Comparison of ENCODE assay signal across 11 cellular contexts in genomic region chr10:110511734-110512449, GRCh38. TPM values are rescaled to one million over a fixed set of nuclear protein-coding genes. Genes with fewer than 3 reads are reported as not detected.
DNase-seq lines count a peak whose midpoint lies in the region; ATAC-seq and TF ChIP-seq lines count a peak whose summit lies in the region.
"Had no signal": no experiment of that assay in that cellular context is flagged by ENCODE, and none has a peak within 500 bp of the region (broad histone marks: within the 10 kb centered on the region; RNA-seq: fewer than 3 reads in every experiment).

No MANE protein-coding gene starts in this region.

- H3K9ac ChIP-seq in trophoblast cell (ENCODE audit: low read length): no peak overlapping the region
- H3K9ac ChIP-seq: BLaER1 had no signal

- H2BK120ac ChIP-seq in trophoblast cell (ENCODE audit: insufficient read depth, low read length, poor library complexity): no peak overlapping the region

- intact Hi-C loops in natural killer cell (cut with micrococcal nuclease): no loop called here
- intact Hi-C loops in upper lobe of right lung (cut with DNase I): no loop called here
- intact Hi-C loops in thyroid gland (cut with DNase I): no loop called here

- H2BK5ac ChIP-seq in trophoblast cell (ENCODE audit: low read depth, low read length, poor library complexity): no peak overlapping the region

- peak overlapping the region; percentile 28 for H3K4me3 Mint-ChIP-seq in natural killer cell treated with Interleukin-12 subunit alpha and Interleukin-12 subunit beta and Interleukin-15 and Interleukin-18, amount 100 ng/mL, for 72 hours
- no peak overlapping the region for H3K4me3 Mint-ChIP-seq in natural killer cell
- H3K4me3 Mint-ChIP-seq in activated naive CD8-positive, alpha-beta T cell: peak overlapping the region; percentile 13
- H3K4me3 Mint-ChIP-seq: T-cell had no signal

- peaks cover 29% of the 10 kb centered on the region for H3K36me3 ChIP-seq in upper lobe of right lung
- peaks cover 20 to 48% of the 10 kb centered on the region in 2 experiments for H3K36me3 ChIP-seq in trophoblast cell (ENCODE audit: control insufficient read depth in 1 of 2, insufficient read depth in 2 of 2, low read length in 2 of 2)
- H3K36me3 ChIP-seq in thyroid gland: peaks cover 16 to 19% of the 10 kb centered on the region in 2 donors
- H3K36me3 ChIP-seq: BLaER1 had no signal

- H3K4ac ChIP-seq in trophoblast cell (ENCODE audit: low read depth, low read length): no peak overlapping the region

- no peaks in the 10 kb centered on the region for H3K27me3 Mint-ChIP-seq in natural killer cell treated with Interleukin-12 subunit alpha and Interleukin-12 subunit beta and Interleukin-15 and Interleukin-18, amount 100 ng/mL, for 72 hours
- H3K27me3 Mint-ChIP-seq in natural killer cell (ENCODE audit: low read depth in 2 of 2): no peaks in the 10 kb centered on the region
- no peaks in the 10 kb centered on the region for H3K27me3 Mint-ChIP-seq in activated naive CD8-positive, alpha-beta T cell
- H3K27me3 Mint-ChIP-seq: T-cell had no signal

- H3K9me3 ChIP-seq in upper lobe of right lung (no peaks in the 10 kb centered on the region), trophoblast cell (ENCODE audit: insufficient read depth, low read depth, low read length) (peaks cover 5% of the 10 kb centered on the region), thyroid gland (no peaks in the 10 kb centered on the region)

- no peak overlapping the region for H4K8ac ChIP-seq in trophoblast cell (ENCODE audit: low read depth, low read length)

- H3K27ac Mint-ChIP-seq in natural killer cell treated with Interleukin-12 subunit alpha and Interleukin-12 subunit beta and Interleukin-15 and Interleukin-18, amount 100 ng/mL, for 72 hours: peak overlapping the region; percentile 63 to 98
- no peak overlapping the region for H3K27ac Mint-ChIP-seq in natural killer cell
- peak overlapping the region; percentile 88 for H3K27ac Mint-ChIP-seq in activated naive CD8-positive, alpha-beta T cell

- H3K79me2 ChIP-seq in trophoblast cell (ENCODE audit: control insufficient read depth, insufficient read depth, low read length, poor library complexity): no peaks in the 10 kb centered on the region

- H3K23ac ChIP-seq in trophoblast cell (ENCODE audit: low read length): no peak overlapping the region

- no peak overlapping the region for H3K4me2 ChIP-seq in trophoblast cell (ENCODE audit: low read length)
- H3K4me2 ChIP-seq: BLaER1 had no signal

- H3K4me3 ChIP-seq in fibroblast of pulmonary artery (replicated peaks; ENCODE audit: low read depth, low read length) (no peak overlapping the region), upper lobe of right lung (no peak overlapping the region), trophoblast cell (ENCODE audit: low read depth, low read length) (no peak overlapping the region), thyroid gland (replicated peaks in 1 of 3) (no peak overlapping the region)
- H3K4me3 ChIP-seq: BLaER1 had no signal

- WGBS in trophoblast cell (ENCODE audit: extremely low coverage, insufficient coverage, insufficient read length): no CpG with 5 or more reads among the region's 6 CpGs
- WGBS in thyroid gland, 2 donors: 64 to 71% methylated on average over 6 of the region's 6 CpGs

- H3K27me3 ChIP-seq in upper lobe of right lung: no peaks in the 10 kb centered on the region
- H3K27me3 ChIP-seq in trophoblast cell (ENCODE audit: insufficient read depth, low read length): no peaks in the 10 kb centered on the region
- no peaks in the 10 kb centered on the region for H3K27me3 ChIP-seq in thyroid gland
- H3K27me3 ChIP-seq: BLaER1 had no signal

- peaks cover 78 to 80% of the 10 kb centered on the region in 2 donors for H3K4me1 Mint-ChIP-seq in natural killer cell treated with Interleukin-12 subunit alpha and Interleukin-12 subunit beta and Interleukin-15 and Interleukin-18, amount 100 ng/mL, for 72 hours (ENCODE audit: low read depth in 2 of 2)
- H3K4me1 Mint-ChIP-seq in natural killer cell: peaks cover 7 to 18% of the 10 kb centered on the region in 2 donors
- H3K4me1 Mint-ChIP-seq in activated naive CD8-positive, alpha-beta T cell (ENCODE audit: low read depth): peaks cover 40% of the 10 kb centered on the region

- H3K36me3 Mint-ChIP-seq in natural killer cell treated with Interleukin-12 subunit alpha and Interleukin-12 subunit beta and Interleukin-15 and Interleukin-18, amount 100 ng/mL, for 72 hours: peaks cover 67% of the 10 kb centered on the region
- H3K36me3 Mint-ChIP-seq in natural killer cell: peaks cover 15% of the 10 kb centered on the region
- peaks cover 38% of the 10 kb centered on the region for H3K36me3 Mint-ChIP-seq in activated naive CD8-positive, alpha-beta T cell

- H4K91ac ChIP-seq in trophoblast cell (ENCODE audit: low read depth, low read length): no peak overlapping the region

- H3K14ac ChIP-seq in trophoblast cell (ENCODE audit: low read length): no peak overlapping the region

- H3K4me1 ChIP-seq in upper lobe of right lung (peaks cover 15% of the 10 kb centered on the region), trophoblast cell (ENCODE audit: control insufficient read depth in 1 of 2, insufficient read depth in 2 of 2, low read length in 2 of 2) (peaks cover 3% of the 10 kb centered on the region in 2 experiments), thyroid gland (peaks cover 0 to 4% of the 10 kb centered on the region in 2 donors)
- H3K4me1 ChIP-seq: BLaER1 had no signal

- no peak for ATAC-seq in natural killer cell treated with Interleukin-12 subunit alpha and Interleukin-12 subunit beta and Interleukin-15 and Interleukin-18, amount 100 ng/mL, for 72 hours
- no peak for ATAC-seq in natural killer cell
- peak; percentile 14 for ATAC-seq in upper lobe of right lung

- TF ChIP-seq CTCF in natural killer cell (IDR thresholded peaks at IDR 0.05) (no peak), fibroblast of pulmonary artery (IDR thresholded peaks at IDR 0.05; ENCODE audit: low read length, missing control alignments) (no peak), upper lobe of right lung (IDR thresholded peaks at IDR 0.05) (no peak), thyroid gland (IDR thresholded peaks at IDR 0.05) (no peak), GM20000 (IDR thresholded peaks at IDR 0.05; ENCODE audit: extremely low read depth, missing control alignments) (no peak)

- no peak overlapping the region for H2BK12ac ChIP-seq in trophoblast cell (ENCODE audit: low read length)

- H2AFZ ChIP-seq in trophoblast cell (ENCODE audit: insufficient read depth, low read length, poor library complexity): no peak overlapping the region

- no peak overlapping the region for H2AK5ac ChIP-seq in trophoblast cell (ENCODE audit: low read length)

- no peak for TF ChIP-seq POLR2A in thyroid gland (IDR thresholded peaks at IDR 0.05)

- no peaks in the 10 kb centered on the region for H3K79me1 ChIP-seq in trophoblast cell (ENCODE audit: low read length)

- no peak overlapping the region for H3K18ac ChIP-seq in trophoblast cell (ENCODE audit: low read length)

- no peaks in the 10 kb centered on the region for H3K9me3 Mint-ChIP-seq in natural killer cell treated with Interleukin-12 subunit alpha and Interleukin-12 subunit beta and Interleukin-15 and Interleukin-18, amount 100 ng/mL, for 72 hours
- no peaks in the 10 kb centered on the region for H3K9me3 Mint-ChIP-seq in natural killer cell
- peaks cover 4% of the 10 kb centered on the region for H3K9me3 Mint-ChIP-seq in activated naive CD8-positive, alpha-beta T cell (ENCODE audit: low read depth)

- no peak overlapping the region for H4K12ac ChIP-seq in trophoblast cell (ENCODE audit: low read depth, low read length)

- DNase-seq in natural killer cell treated with Interleukin-12 subunit alpha and Interleukin-12 subunit beta and Interleukin-15 and Interleukin-18, amount 100 ng/mL, for 72 hours (ENCODE audit: low spot score): no peak
- DNase-seq in natural killer cell (no peak), fibroblast of pulmonary artery (ENCODE audit: low read depth) (peak; percentile 80), upper lobe of right lung (no peak), trophoblast cell (no peak), thyroid gland (no peak), GM20000 (ENCODE audit: low spot score) (no peak)
- DNase-seq: activated gamma-delta T cell, T-cell had no signal

- H3K27ac ChIP-seq in upper lobe of right lung (no peak overlapping the region), trophoblast cell (ENCODE audit: low read depth, low read length) (no peak overlapping the region), thyroid gland (no peak overlapping the region)
- H3K27ac ChIP-seq: BLaER1 had no signal

RNA-seq across cellular contexts. Expression of gene DUSP5, which starts 14.2 kb away (rescaled TPM):
- 100 to 1,000 TPM; 159 to 311 TPM for total RNA-seq in natural killer cell treated with Interleukin-12 subunit alpha and Interleukin-12 subunit beta and Interleukin-15 and Interleukin-18, amount 100 ng/mL, for 72 hours
- total RNA-seq in natural killer cell (10 to 100 TPM; 56.3 to 98.9 (median 69.6) TPM), upper lobe of right lung (24.0 TPM), thyroid gland (10 to 100 TPM in 1 of 4 donors, 1 to 10 TPM in 3; 2.1 to 14.2 (median 7.1) TPM)
- 157 and 165 TPM in 2 replicates for polyA plus RNA-seq in trophoblast cell (2013)

RNA-seq across cellular contexts. Expression of gene SMC3, which starts 55.6 kb away (rescaled TPM):
- 10 to 100 TPM; 55.2 to 56.6 TPM for total RNA-seq in natural killer cell treated with Interleukin-12 subunit alpha and Interleukin-12 subunit beta and Interleukin-15 and Interleukin-18, amount 100 ng/mL, for 72 hours
- total RNA-seq in natural killer cell (10 to 100 TPM; 36.6 to 38.5 (median 37.8) TPM), upper lobe of right lung (29.8 TPM), thyroid gland (10 to 100 TPM; 28.5 to 38.2 (median 30.8) TPM)
- polyA plus RNA-seq in trophoblast cell (2013): 24.5 and 26.8 TPM in 2 replicates

Comparison
In these comparisons a context has a peak if more than half of its experiments do, and no peak if none do; other contexts are left out.
1. H3K27ac Mint-ChIP-seq: peak in natural killer cell treated with Interleukin-12 subunit alpha and Interleukin-12 subunit beta and Interleukin-15 and Interleukin-18, amount 100 ng/mL, for 72 hours (2 of 2) and activated naive CD8-positive, alpha-beta T cell (single experiment); none in natural killer cell (0 of 2).